ENCODE assay signal across 16 cellular contexts in genomic region chr15:48695088-48695834, GRCh38. TPM values are rescaled to one million over a fixed set of nuclear protein-coding genes. Genes with fewer than 3 reads are reported as not detected.
DNase-seq lines count a peak whose midpoint lies in the region; ATAC-seq and TF ChIP-seq lines count a peak whose summit lies in the region.
"Had no signal": no experiment of that assay in that cellular context is flagged by ENCODE, and none has a peak within 500 bp of the region (broad histone marks: within the 10 kb centered on the region; RNA-seq: fewer than 3 reads in every experiment).

No MANE protein-coding gene starts in this region.

- no peak for ATAC-seq in HG03280 (IDR thresholded peaks at IDR 0.05; ENCODE audit: unreplicated experiment)

- no peak overlapping the region for H3K4me3 Mint-ChIP-seq in Caco-2 (ENCODE audit: unreplicated experiment)
- H3K4me3 Mint-ChIP-seq: activated naive CD8-positive, alpha-beta T cell treated with anti-CD3 and anti-CD28 coated beads for 36 hours had no signal

- H2AFZ ChIP-seq in mammary epithelial cell (ENCODE audit: low read depth, low read length): no peak overlapping the region
- H2AFZ ChIP-seq: hepatocyte had no signal

- H3K4me1 Mint-ChIP-seq in Caco-2 (ENCODE audit: low read depth, unreplicated experiment): no peaks in the 10 kb centered on the region
- H3K4me1 Mint-ChIP-seq: activated naive CD8-positive, alpha-beta T cell treated with anti-CD3 and anti-CD28 coated beads for 36 hours had no signal

- peaks cover 30% of the 10 kb centered on the region for H3K4me1 ChIP-seq in mammary epithelial cell (ENCODE audit: insufficient read depth, low read length)
- H3K4me1 ChIP-seq in Caco-2: no peaks in the 10 kb centered on the region

- no peak for TF ChIP-seq RAD21 in Ishikawa (IDR thresholded peaks at IDR 0.05; ENCODE audit: low read depth)

- no peak overlapping the region for H3K27ac Mint-ChIP-seq in Caco-2 (ENCODE audit: unreplicated experiment)
- H3K27ac Mint-ChIP-seq: activated naive CD8-positive, alpha-beta T cell treated with anti-CD3 and anti-CD28 coated beads for 36 hours had no signal

- no peak overlapping the region for H3K4me3 ChIP-seq in AG04450 (ENCODE audit: low read depth, low read length)
- H3K4me3 ChIP-seq in mammary epithelial cell (replicated peaks in 1 of 3; ENCODE audit: insufficient read depth in 1 of 3, low read depth in 2 of 3, low read length in 3 of 3): no peak overlapping the region
- no peak overlapping the region for H3K4me3 ChIP-seq in kidney epithelial cell (ENCODE audit: low read depth, low read length)
- no peak overlapping the region for H3K4me3 ChIP-seq in Caco-2 (ENCODE audit: low read depth, low read length)
- H3K4me3 ChIP-seq: hepatocyte, ovary had no signal

- peak; percentile 77 for TF ChIP-seq EP300 in Ishikawa (IDR thresholded peaks at IDR 0.05; ENCODE audit: borderline replicate concordance)

- no peaks in the 10 kb centered on the region for H3K27me3 ChIP-seq in AG04450 (ENCODE audit: control insufficient read depth, insufficient read depth, low read length)
- H3K27me3 ChIP-seq in mammary epithelial cell (ENCODE audit: insufficient read depth, low read length): no peaks in the 10 kb centered on the region
- no peaks in the 10 kb centered on the region for H3K27me3 ChIP-seq in kidney epithelial cell (ENCODE audit: control insufficient read depth, insufficient read depth, low read length)
- no peaks in the 10 kb centered on the region for H3K27me3 ChIP-seq in Caco-2 (replicated peaks; ENCODE audit: control insufficient read depth, insufficient read depth, low read length)
- H3K27me3 ChIP-seq: BE2C, hepatocyte, ovary had no signal

- H3K4me2 ChIP-seq in mammary epithelial cell (ENCODE audit: insufficient read depth, low read depth, low read length): peak overlapping the region; percentile 64
- H3K4me2 ChIP-seq: hepatocyte had no signal

- H3K27ac ChIP-seq in AG04450 (ENCODE audit: low read depth, low read length) (no peak overlapping the region), mammary epithelial cell (ENCODE audit: insufficient read depth, low read depth, low read length) (peak overlapping the region; percentile 36)
- H3K27ac ChIP-seq: hepatocyte, ovary, VCaP had no signal

- no peaks in the 10 kb centered on the region for H3K36me3 ChIP-seq in mammary epithelial cell (ENCODE audit: insufficient read depth, low read length)
- no peaks in the 10 kb centered on the region for H3K36me3 ChIP-seq in kidney epithelial cell (ENCODE audit: control insufficient read depth, insufficient read depth, low read length)
- H3K36me3 ChIP-seq in Caco-2 (ENCODE audit: control insufficient read depth, insufficient read depth, low read length): no peaks in the 10 kb centered on the region
- H3K36me3 ChIP-seq: BE2C, ovary had no signal

- dilution Hi-C loops in mammary epithelial cell (cut with HindIII; ENCODE audit: low sequenced_read_pairs): no loop called here

- no peaks in the 10 kb centered on the region for H3K9me3 Mint-ChIP-seq in Caco-2 (ENCODE audit: unreplicated experiment)
- H3K9me3 Mint-ChIP-seq: activated naive CD8-positive, alpha-beta T cell treated with anti-CD3 and anti-CD28 coated beads for 36 hours had no signal

- H3K9ac ChIP-seq in mammary epithelial cell (ENCODE audit: insufficient read depth, low read length): no peak overlapping the region

- intact Hi-C loops in mammary epithelial cell (cut with micrococcal nuclease): loop anchor here (1.0 to 5.0 kb wide), 2 partner anchors 28 to 48 kb away; partner anchors contain the start of gene FBN1
- intact Hi-C loops in Caco-2 (cut with micrococcal nuclease; ENCODE audit: unreplicated experiment): no loop called here

- H3K79me2 ChIP-seq in mammary epithelial cell (ENCODE audit: insufficient read depth, low read length): no peaks in the 10 kb centered on the region
- H3K79me2 ChIP-seq: hepatocyte had no signal

- BruUV-seq in mammary epithelial cell (replicated peaks; lab: Mats Ljungman, UMichigan): no TSS peak
- no TSS peak for BruUV-seq in Caco-2 (replicated peaks; lab: Mats Ljungman, UMichigan)

- TF ChIP-seq CTCF in AG04450 (IDR thresholded peaks at IDR 0.05; ENCODE audit: low read depth, low read length) (no peak), mammary epithelial cell (conservative IDR thresholded peaks at IDR 0.05 in 1 of 2, IDR thresholded peaks at IDR 0.05 in 1 of 2; ENCODE audit: extremely low read depth in 1 of 2, insufficient read depth in 1 of 2, low read depth in 1 of 2, low read length in 2 of 2) (no peak), kidney epithelial cell (IDR thresholded peaks at IDR 0.05; ENCODE audit: insufficient read depth, low read length, poor library complexity, severe bottlenecking) (no peak), Caco-2 (IDR thresholded peaks at IDR 0.05; ENCODE audit: insufficient read depth in 1 of 2, low read depth in 1 of 2, low read length in 1 of 2, severe bottlenecking in 1 of 2, unreplicated experiment in 1 of 2) (no peak)

- in situ Hi-C loops in mammary epithelial cell (cut with MboI; ENCODE audit: low sequenced_read_pairs in 2 of 2): no loop called here

- POLR2A ChIA-PET in AG04450 (lab: Yijun Ruan, JAX): no interaction called here
- POLR2A ChIA-PET in Caco-2 (lab: Charles Lee): no interaction called here

- DNase-seq in AG04450 (ENCODE audit: low read depth, low spot score): peak; percentile 53
- peak; percentile 81 for DNase-seq in mammary epithelial cell
- DNase-seq in kidney epithelial cell (ENCODE audit: low read depth): peak; percentile 69
- no peak for DNase-seq in Caco-2
- DNase-seq in NCI-H187 treated with DMSO at 0.1 percent for 48 hours (lab: John Stamatoyannopoulos, UW): no peak
- DNase-seq in activated CD4-positive, alpha-beta T cell treated with anti-CD3 and anti-CD28 coated beads for 4 hours: no peak
- DNase-seq: activated naive CD8-positive, alpha-beta T cell treated with anti-CD3 and anti-CD28 coated beads for 36 hours; BE2C; NCI-H1436; NCI-H69; ovary; SHP77 had no signal

- H3K36me3 Mint-ChIP-seq in Caco-2 (ENCODE audit: insufficient read depth, unreplicated experiment): no peaks in the 10 kb centered on the region

- H3K9me3 ChIP-seq in AG04450 (ENCODE audit: control insufficient read depth, insufficient read depth, low read length) (no peaks in the 10 kb centered on the region), mammary epithelial cell (replicated peaks; ENCODE audit: insufficient read depth, low read length) (no peaks in the 10 kb centered on the region), Caco-2 (no peaks in the 10 kb centered on the region)
- H3K9me3 ChIP-seq: BE2C, ovary had no signal

- no peaks in the 10 kb centered on the region for H4K20me1 ChIP-seq in mammary epithelial cell (ENCODE audit: insufficient read depth, low read length)

- CTCF ChIA-PET in AG04450 (lab: Charles Lee): no interaction called here
- CTCF ChIA-PET in mammary epithelial cell (lab: Charles Lee; ENCODE audit: low non-redundant PET): no interaction called here
- CTCF ChIA-PET in Caco-2 (lab: Charles Lee): no interaction called here

- H3K27me3 Mint-ChIP-seq in Caco-2 (ENCODE audit: insufficient read depth, unreplicated experiment): peaks cover 7% of the 10 kb centered on the region
- H3K27me3 Mint-ChIP-seq: activated naive CD8-positive, alpha-beta T cell treated with anti-CD3 and anti-CD28 coated beads for 36 hours had no signal

TF ChIP-seq in Ishikawa, 13 proteins besides CTCF, POLR2A, EP300 and RAD21 (continues in another document):
- no peak for TF ChIP-seq CREB1 (IDR thresholded peaks at IDR 0.05; ENCODE audit: low read depth)
- no peak for TF ChIP-seq CEBPB (IDR thresholded peaks at IDR 0.05)
- TF ChIP-seq TCF12 (IDR thresholded peaks at IDR 0.05; ENCODE audit: low read depth): peak; percentile 67
- TF ChIP-seq YY1 (IDR thresholded peaks at IDR 0.05; ENCODE audit: low read depth): no peak
- TF ChIP-seq TEAD4 (IDR thresholded peaks at IDR 0.05): peak; percentile 67
- TF ChIP-seq EGR1 (IDR thresholded peaks at IDR 0.05): no peak
- no peak for TF ChIP-seq MAX (IDR thresholded peaks at IDR 0.05)
- no peak for TF ChIP-seq ZBTB7A (IDR thresholded peaks at IDR 0.05; ENCODE audit: low read depth)
- TF ChIP-seq NFIC (IDR thresholded peaks at IDR 0.05): peak; percentile 87
- TF ChIP-seq REST (IDR thresholded peaks at IDR 0.05; ENCODE audit: low read depth): no peak
- TF ChIP-seq FOXM1 (IDR thresholded peaks at IDR 0.05; ENCODE audit: borderline replicate concordance, low read depth): peak; percentile 35; the same call in 1 of the 2 replicates
- TF ChIP-seq TAF1 (IDR thresholded peaks at IDR 0.05; ENCODE audit: low read depth): no peak

RNA-seq across cellular contexts. Expression of gene FBN1, which starts 49.8 kb away (rescaled TPM):
- polyA plus RNA-seq in AG04450 (2011; rRNA removed) (424 and 530 TPM in 2 replicates), mammary epithelial cell (3.6 TPM)
- polyA minus RNA-seq in AG04450 (2011; rRNA and poly(A)+ RNA removed): 904 and 984 TPM in 2 replicates
- total RNA-seq in mammary epithelial cell (10 to 100 TPM; 14.0 to 26.7 TPM), kidney epithelial cell (35.5 and 35.9 TPM in 2 replicates), Caco-2 (2022) (0.21 and 0.43 TPM in 2 replicates)
- polyA minus RNA-seq in mammary epithelial cell: 5.9 TPM

Comparison
In these comparisons a context has a peak if more than half of its experiments do, and no peak if none do; other contexts are left out.
1. DNase-seq: peak in AG04450 (single experiment), mammary epithelial cell (single experiment) and kidney epithelial cell (single experiment); none in Caco-2 (0 of 2), NCI-H187 treated with DMSO at 0.1 percent for 48 hours (single experiment) and activated CD4-positive, alpha-beta T cell treated with anti-CD3 and anti-CD28 coated beads for 4 hours (0 of 2).
2. RNA of gene FBN1, which starts 49.8 kb away (total RNA-seq): 35.5 to 35.9 TPM in kidney epithelial cell and 14.0 to 26.7 TPM in mammary epithelial cell; 0.21 to 0.43 TPM in Caco-2; every median in the first group is over 10 times any median in the second.